Comparison of ENCODE assay signal across 22 cellular contexts in genomic region chr12:32223941-32224340, GRCh38.
DNase-seq lines count a peak whose midpoint lies in the region; ATAC-seq and TF ChIP-seq lines count a peak whose summit lies in the region.
"Had no signal": no experiment of that assay in that cellular context is flagged by ENCODE, and none has a peak within 500 bp of the region (broad histone marks: within the 10 kb centered on the region; RNA-seq: fewer than 3 reads in every experiment).

No MANE protein-coding gene starts in this region.

- no peak for ATAC-seq in stimulated activated naive CD8-positive, alpha-beta T cell treated with anti-CD3 and anti-CD28 coated beads, Interleukin-15, amount 100 ng/mL, for 72 hours
- ATAC-seq: CD8-positive, alpha-beta T cell; GM12878; GM23338; HCT116 had no signal

- H3K27ac ChIP-seq in OCI-LY7 (ENCODE audit: low read depth, low read length, poor library complexity, severe bottlenecking), result no peak overlapping the region
- H3K27ac ChIP-seq: 22Rv1, BLaER1, C4-2B had no signal

- H3K9me3 ChIP-seq in OCI-LY7 (ENCODE audit: low read length), result no peaks in the 10 kb centered on the region
- H3K9me3 ChIP-seq: Caco-2 had no signal

- no peak overlapping the region for H3K4me3 ChIP-seq in OCI-LY7 (ENCODE audit: low read depth, low read length, poor library complexity, severe bottlenecking)
- H3K4me3 ChIP-seq: BLaER1, GM12878, GM23338 had no signal

- no peaks in the 10 kb centered on the region for H3K9me3 Mint-ChIP-seq in neural crest cell
- H3K9me3 Mint-ChIP-seq in stimulated activated naive CD8-positive, alpha-beta T cell treated with anti-CD3 and anti-CD28 coated beads, Interleukin-15, amount 100 ng/mL, for 72 hours, result no peaks in the 10 kb centered on the region

- DNase-seq in EH (ENCODE audit: low read depth), result peak; percentile 16
- DNase-seq in OCI-LY7 (ENCODE audit: low spot score), result no peak
- peak; percentile 36 for DNase-seq in astrocyte of the hippocampus (ENCODE audit: low read depth, low spot score)
- DNase-seq in neural crest cell (ENCODE audit: low read depth, low spot score), result no peak
- no peak for DNase-seq in NCI-H69 (lab: John Stamatoyannopoulos, UW)
- no peak for DNase-seq in activated gamma-delta T cell (lab: John Stamatoyannopoulos, UW)
- no peak for DNase-seq in stimulated activated naive CD8-positive, alpha-beta T cell treated with anti-CD3 and anti-CD28 coated beads, Interleukin-15, amount 100 ng/mL, for 72 hours
- DNase-seq: Caco-2; CD4-positive, CD25-positive, alpha-beta regulatory T cell; CD8-positive, alpha-beta T cell; DMS153; DND-41; EL; GDM1; H9 had no signal

- no peaks in the 10 kb centered on the region for H3K9me2 ChIP-seq in OCI-LY7 (ENCODE audit: insufficient read depth, low read length)

- intact Hi-C loops in OCI-LY7 (cut with micrococcal nuclease; ENCODE audit: unreplicated experiment), result no loop called here

- TSS peak; percentile 3 for BruUV-seq in OCI-LY7 (replicated peaks; lab: Mats Ljungman, UMichigan)

- H3K79me2 ChIP-seq in OCI-LY7 (ENCODE audit: insufficient read depth, low read depth, low read length), result peaks cover 12% of the 10 kb centered on the region; the same call in 1 of the 2 replicates

- peaks cover 2% of the 10 kb centered on the region for H3K4me1 ChIP-seq in OCI-LY7 (ENCODE audit: insufficient read depth, low read length, poor library complexity, severe bottlenecking)
- H3K4me1 ChIP-seq: BLaER1, Caco-2 had no signal

- H2AFZ ChIP-seq in OCI-LY7 (ENCODE audit: low read length), result no peak overlapping the region
- H2AFZ ChIP-seq: GM23338 had no signal

- CTCF ChIA-PET in OCI-LY7 (lab: Charles Lee; ENCODE audit: unreplicated experiment), result no interaction called here

- peaks cover 22% of the 10 kb centered on the region for H3K36me3 Mint-ChIP-seq in neural crest cell (ENCODE audit: low read depth)

- no peaks in the 10 kb centered on the region for H3K27me3 Mint-ChIP-seq in neural crest cell (ENCODE audit: low read depth)
- H3K27me3 Mint-ChIP-seq in stimulated activated naive CD8-positive, alpha-beta T cell treated with anti-CD3 and anti-CD28 coated beads, Interleukin-15, amount 100 ng/mL, for 72 hours, result no peaks in the 10 kb centered on the region
- H3K27me3 Mint-ChIP-seq: B cell; CD4-positive, CD25-positive, alpha-beta regulatory T cell had no signal

- H3K36me3 ChIP-seq in OCI-LY7 (ENCODE audit: insufficient read depth, low read length), result peaks cover 61% of the 10 kb centered on the region

- no peak overlapping the region for H3K4me2 ChIP-seq in OCI-LY7 (ENCODE audit: low read length)
- H3K4me2 ChIP-seq: BLaER1, GM23338 had no signal

- H3K4me1 Mint-ChIP-seq in neural crest cell, result peaks cover 8% of the 10 kb centered on the region
- no peaks in the 10 kb centered on the region for H3K4me1 Mint-ChIP-seq in stimulated activated naive CD8-positive, alpha-beta T cell treated with anti-CD3 and anti-CD28 coated beads, Interleukin-15, amount 100 ng/mL, for 72 hours
- H3K4me1 Mint-ChIP-seq: B cell, GM23338, H9 had no signal

- POLR2A ChIA-PET in OCI-LY7 (lab: Charles Lee), result interaction anchor here (0.5 to 1.8 kb wide), 7 partner anchors 9 to 798 kb away, joined by 3 to 5 read pairs (median 3); no protein-coding TSS in a partner anchor

- no peak overlapping the region for H3K27ac Mint-ChIP-seq in neural crest cell (ENCODE audit: unreplicated experiment)
- no peak overlapping the region for H3K27ac Mint-ChIP-seq in stimulated activated naive CD8-positive, alpha-beta T cell treated with anti-CD3 and anti-CD28 coated beads, Interleukin-15, amount 100 ng/mL, for 72 hours
- H3K27ac Mint-ChIP-seq: CD8-positive, alpha-beta T cell; GM23338; H9 had no signal

- TF ChIP-seq CTCF in OCI-LY7 (conservative IDR thresholded peaks at IDR 0.05; ENCODE audit: low read length), result no peak
- TF ChIP-seq CTCF in neural crest cell (conservative IDR thresholded peaks at IDR 0.05), result no peak

- no peaks in the 10 kb centered on the region for H4K20me1 ChIP-seq in OCI-LY7 (ENCODE audit: insufficient read depth, low read length)
- H4K20me1 ChIP-seq: BLaER1 had no signal

- peak overlapping the region; percentile 22 for H3K4me3 Mint-ChIP-seq in neural crest cell
- no peak overlapping the region for H3K4me3 Mint-ChIP-seq in stimulated activated naive CD8-positive, alpha-beta T cell treated with anti-CD3 and anti-CD28 coated beads, Interleukin-15, amount 100 ng/mL, for 72 hours
- H3K4me3 Mint-ChIP-seq: B cell; CD4-positive, CD25-positive, alpha-beta regulatory T cell; CD8-positive, alpha-beta T cell; GM23338; H9 had no signal

Comparison
In these comparisons a context has a peak if more than half of its experiments do, and no peak if none do; other contexts are left out.
1. DNase-seq: peak in EH (single experiment) and astrocyte of the hippocampus (single experiment); none in OCI-LY7 (single experiment), neural crest cell (single experiment), NCI-H69 (single experiment), activated gamma-delta T cell (single experiment) and stimulated activated naive CD8-positive, alpha-beta T cell treated with anti-CD3 and anti-CD28 coated beads, Interleukin-15, amount 100 ng/mL, for 72 hours (0 of 2).